5 cellular contexts compared by ENCODE assay signal in genomic region chr16:20441862-20442261, GRCh38. TPM values are rescaled to one million over a fixed set of nuclear protein-coding genes. Genes with fewer than 3 reads are reported as not detected.
"Had no signal": no experiment of that assay in that cellular context is flagged by ENCODE, and none has a peak within 500 bp of the region (broad histone marks: within the 10 kb centered on the region; RNA-seq: fewer than 3 reads in every experiment).

No MANE protein-coding gene starts in this region.

RNA-seq across cellular contexts. Expression of gene ACSM2A, which starts 9.5 kb away (rescaled TPM):
- total RNA-seq: HT-29, HT1080, IMR-90 had no signal
- polyA plus RNA-seq: IgD-negative memory B cell, IMR-90 had no signal

RNA-seq across cellular contexts. Expression of gene ACSM5, which starts 32.5 kb away (rescaled TPM):
- total RNA-seq: HT-29, HT1080, IMR-90 had no signal
- polyA plus RNA-seq: IgD-negative memory B cell, IMR-90 had no signal

RNA-seq across cellular contexts. Expression of gene PDILT, which starts 37.3 kb away (rescaled TPM):
- total RNA-seq: HepG2, HT-29, HT1080, IMR-90 had no signal
- polyA plus RNA-seq: HepG2, IgD-negative memory B cell, IMR-90 had no signal
